27 cellular contexts compared by ENCODE assay signal in the genomic region with DNA sequence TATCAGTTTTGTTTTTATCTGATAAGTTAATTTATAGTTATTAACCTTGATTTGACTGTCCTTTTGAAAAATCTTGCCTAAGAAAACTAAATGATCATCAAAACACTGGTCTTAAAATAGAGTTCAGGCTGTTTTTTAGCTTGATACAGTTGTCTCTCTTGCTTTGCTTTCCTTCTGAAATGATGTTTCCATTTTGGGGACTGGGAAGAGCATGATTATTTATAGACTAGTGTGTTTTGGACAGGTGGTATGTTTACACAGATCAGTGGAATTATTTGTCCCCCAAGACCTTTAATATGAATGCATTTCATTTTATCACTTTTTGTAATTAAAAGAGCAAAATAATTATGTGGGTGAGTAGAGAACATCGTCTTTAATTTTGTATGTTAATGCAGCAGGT.
"Had no signal": no experiment of that assay in that cellular context is flagged by ENCODE, and none has a peak within 500 bp of the region (broad histone marks: within the 10 kb centered on the region; RNA-seq: fewer than 3 reads in every experiment).

No MANE protein-coding gene starts in this region.

- H3K27ac ChIP-seq: adrenal gland, body of pancreas, breast epithelium, KMS-11, WERI-Rb-1 had no signal

- H3K36me3 ChIP-seq: adrenal gland, breast epithelium had no signal

- ATAC-seq: activated CD8-positive, alpha-beta T cell treated with anti-CD3 and anti-CD28 coated beads, Interleukin-2, amount 10 ng/mL, durations not matched to agents 7 days and 5 days; activated naive CD4-positive, alpha-beta T cell treated with anti-CD3 and anti-CD28 coated beads, Interleukin-2, amount 50 U/mL, for 72 hours; body of pancreas; Panc1; SK-N-SH treated with all-trans-retinoic acid at 6 μM for 48 hours had no signal

- H3K4me1 ChIP-seq: breast epithelium had no signal

- H3K4me3 ChIP-seq: adrenal gland, body of pancreas, breast epithelium had no signal

- H3K9me3 ChIP-seq: adrenal gland, body of pancreas had no signal

- H3K9ac ChIP-seq: KMS-11 had no signal

- FAIRE-seq: astrocyte had no signal

- H3K4me2 ChIP-seq: KMS-11 had no signal

- H3K27me3 ChIP-seq: adrenal gland, body of pancreas, breast epithelium had no signal

- DNase-seq: activated CD4-positive, alpha-beta T cell treated with anti-CD3 and anti-CD28 coated beads, Interleukin-2, amount 10 ng/mL, durations not matched to agents 7 days and 5 days; activated CD4-positive, alpha-beta T cell treated with anti-CD3 and anti-CD28 coated beads, Interleukin-2, amount 50 U/mL, for 48 hours; activated CD8-positive, alpha-beta T cell treated with anti-CD3 and anti-CD28 coated beads, Interleukin-2, amount 10 ng/mL, durations not matched to agents 7 days and 5 days; activated gamma-delta T cell treated with Interleukin-2 at 50 U/mL for 16 hours; activated naive CD4-positive, alpha-beta T cell treated with anti-CD3 and anti-CD28 coated beads for 36 hours; activated T-cell treated with anti-CD3 and anti-CD28 coated beads, Interleukin-2, amount 50 U/mL, for 24 hours; adrenal gland; body of pancreas; MM.1S; MV-4-11; NCI-H1092; NCI-H1436 treated with DMSO at 0.1 percent for 48 hours; NCI-H1694 treated with DMSO at 0.1 percent for 48 hours; NCI-H2029; NCI-H345; NCI-H524 treated with DMSO at 0.1 percent for 48 hours; SIG-M5; T-helper 1 cell; T-helper 2 cell; T-helper 9 cell; WERI-Rb-1 had no signal
